ENCODE assay signal across 13 cellular contexts in the genomic region with DNA sequence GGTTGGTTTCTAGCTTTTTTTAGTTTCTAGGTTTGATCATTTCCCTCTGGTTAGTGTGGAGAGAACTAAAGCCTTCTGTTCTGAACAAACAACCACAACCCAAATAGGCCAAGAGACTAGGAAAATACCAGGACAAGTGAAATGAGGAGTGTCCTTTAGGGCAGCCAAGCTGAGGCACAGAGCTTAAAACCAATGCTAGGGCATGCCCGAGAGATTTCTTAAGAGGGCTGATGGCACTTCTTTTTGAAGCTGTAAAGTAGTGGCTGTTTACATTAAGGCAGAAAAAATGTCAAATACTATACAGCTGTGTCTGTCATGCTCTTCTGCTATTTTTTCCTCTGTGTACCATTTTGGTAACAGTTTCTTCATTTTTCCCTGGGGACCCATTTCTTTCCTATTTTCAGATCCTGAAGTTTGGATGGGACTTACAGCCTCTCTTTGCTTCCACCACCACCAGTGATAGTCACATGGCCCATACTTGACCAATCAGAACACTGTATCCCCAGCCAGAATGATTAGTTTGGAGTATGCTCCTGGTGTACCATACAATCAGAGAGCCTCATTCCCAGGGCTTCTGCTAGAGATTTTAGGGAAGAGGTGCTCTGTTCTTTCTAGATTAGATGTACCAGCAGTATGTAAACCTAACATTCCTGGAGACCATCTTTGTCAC.
"Had no signal": no experiment of that assay in that cellular context is flagged by ENCODE, and none has a peak within 500 bp of the region (broad histone marks: within the 10 kb centered on the region; RNA-seq: fewer than 3 reads in every experiment).

No MANE protein-coding gene starts in this region.

- H3K27ac ChIP-seq: ovary, WERI-Rb-1 had no signal

- H3K9me3 ChIP-seq: ovary had no signal

- H3K27me3 ChIP-seq: dorsolateral prefrontal cortex, ovary had no signal

- H3K36me3 ChIP-seq: ovary, WERI-Rb-1 had no signal

- DNase-seq: activated CD4-positive, alpha-beta memory T cell treated with anti-CD3 and anti-CD28 coated beads, Interleukin-2, amount 10 ng/mL, durations not matched to agents 7 days and 5 days; activated CD4-positive, alpha-beta T cell treated with anti-CD3 and anti-CD28 coated beads for 36 hours; activated effector memory CD4-positive, alpha-beta T cell treated with Interleukin-2 at 50 U/mL for 16 hours; activated naive CD4-positive, alpha-beta T cell treated with anti-CD3 and anti-CD28 coated beads, Interleukin-2, amount 50 U/mL, for 16 hours; activated T-cell treated with anti-CD3 and anti-CD28 coated beads, Interleukin-2, amount 50 U/mL, for 24 hours; dorsolateral prefrontal cortex; endodermal cell; ovary; stimulated activated CD4-positive, alpha-beta T cell treated with anti-CD3 and anti-CD28 coated beads, Interleukin-4, amount 100 ng/mL, for 4 hours; stimulated activated CD8-positive, alpha-beta memory T cell treated with anti-CD3 and anti-CD28 coated beads, Interleukin-4, amount 100 ng/mL, for 48 hours; stimulated activated naive CD4-positive, alpha-beta T cell treated with Interleukin-2 at 50 U/mL for 16 hours; trophoblast cell; WERI-Rb-1 had no signal

- H3K4me3 ChIP-seq: ovary had no signal

- ATAC-seq: activated CD4-positive, alpha-beta T cell treated with anti-CD3 and anti-CD28 coated beads for 36 hours had no signal
